ENCODE assay signal across 15 cellular contexts in the genomic region with DNA sequence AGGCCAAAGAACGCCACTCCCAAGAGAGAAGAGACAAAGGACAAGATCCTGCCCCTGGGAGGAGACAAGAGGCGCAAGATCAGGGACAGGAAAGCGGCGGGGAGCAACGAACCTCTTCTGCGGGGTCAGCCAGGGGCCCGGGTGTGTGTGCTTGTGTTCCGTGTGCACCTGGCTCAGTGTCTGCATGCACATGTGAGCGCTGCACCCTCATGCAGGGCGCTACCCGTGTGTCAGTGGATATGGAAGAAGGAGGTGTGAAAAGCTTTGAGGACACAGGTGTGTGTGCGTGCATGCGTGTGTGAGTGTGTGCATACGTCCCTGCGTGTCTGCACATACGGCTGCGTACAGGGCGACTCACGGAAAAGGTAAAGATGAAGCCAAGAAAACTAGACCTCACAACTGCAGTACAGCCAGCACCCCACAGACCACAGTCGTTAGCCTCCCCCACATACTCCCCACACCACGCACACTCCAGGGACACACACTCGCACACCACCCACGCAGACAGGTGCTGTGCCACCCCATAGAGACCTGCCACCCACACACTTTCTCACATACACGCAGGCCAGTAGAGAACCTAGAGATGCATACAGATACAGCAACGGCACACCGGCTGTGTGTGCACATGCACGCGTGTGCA. TPM values are rescaled to one million over a fixed set of nuclear protein-coding genes. Genes with fewer than 3 reads are reported as not detected.
A peak's percentile ranks its signal among the peaks of the same experiment; 100 is the strongest.
DNase-seq lines count a peak whose midpoint lies in the region; ATAC-seq, FAIRE-seq and TF ChIP-seq lines count a peak whose summit lies in the region.
"Had no signal": no experiment of that assay in that cellular context is flagged by ENCODE, and none has a peak within 500 bp of the region (broad histone marks: within the 10 kb centered on the region; RNA-seq: fewer than 3 reads in every experiment).

No MANE protein-coding gene starts in this region.

- H3K4me1 ChIP-seq in RWPE2 (ENCODE audit: insufficient read depth, poor library complexity, severe bottlenecking) (no peaks in the 10 kb centered on the region), spleen (peaks cover 0 to 16% (median 5%) of the 10 kb centered on the region in 6 donors)

- H3K27me3 ChIP-seq in RWPE2 (ENCODE audit: insufficient read depth, poor library complexity, severe bottlenecking) (no peaks in the 10 kb centered on the region), dorsolateral prefrontal cortex (peaks cover 0 to 14% (median 0%) of the 10 kb centered on the region in 45 donors), spleen (replicated peaks in 1 of 7) (peaks cover 0 to 42% (median 0%) of the 10 kb centered on the region in 7 donors)

- H3K4me1 Mint-ChIP-seq in activated CD4-positive, alpha-beta T cell treated with anti-CD3 and anti-CD28 coated beads, Interleukin-2, amount 10 ng/mL, durations not matched to agents 24 days and 14 days: peaks cover 10% of the 10 kb centered on the region

- intact Hi-C loops in activated CD4-positive, alpha-beta T cell treated with anti-CD3 and anti-CD28 coated beads, Interleukin-2, amount 10 ng/mL, durations not matched to agents 24 days and 14 days (cut with micrococcal nuclease): loop anchor here (1.0 kb wide), 1 partner anchor 10 kb away; no protein-coding TSS in a partner anchor
- intact Hi-C loops in dorsolateral prefrontal cortex (cut with DNase I): loop anchor here in 1 of 2 donors (5.0 kb wide), 1 partner anchor 65 kb away; no protein-coding TSS in a partner anchor
- intact Hi-C loops in spleen (cut with DNase I; ENCODE audit: low total_unique reads): no loop called here

- no peak overlapping the region for H3K4me3 ChIP-seq in RWPE2 (ENCODE audit: severe bottlenecking)
- H3K4me3 ChIP-seq in dorsolateral prefrontal cortex: peak overlapping the region in 52 of 59 donors; percentile 15 to 57 (median 41)
- peak overlapping the region in 6 of 8 donors; percentile 3 to 59 (median 16) for H3K4me3 ChIP-seq in spleen
- H3K4me3 ChIP-seq: left lung had no signal

- H3K4me3 Mint-ChIP-seq in activated CD4-positive, alpha-beta T cell treated with anti-CD3 and anti-CD28 coated beads, Interleukin-2, amount 10 ng/mL, durations not matched to agents 24 days and 14 days: peak overlapping the region; percentile 85

- H3K9me3 Mint-ChIP-seq in activated CD4-positive, alpha-beta T cell treated with anti-CD3 and anti-CD28 coated beads, Interleukin-2, amount 10 ng/mL, durations not matched to agents 24 days and 14 days: no peaks in the 10 kb centered on the region

- no peak for DNase-seq in activated CD4-positive, alpha-beta T cell treated with anti-CD3 and anti-CD28 coated beads, Interleukin-2, amount 10 ng/mL, durations not matched to agents 24 days and 14 days
- no peak for DNase-seq in activated CD4-positive, alpha-beta T cell treated with anti-CD3 and anti-CD28 coated beads for 4 hours
- DNase-seq in RWPE2 (ENCODE audit: low spot score) (no peak), dorsolateral prefrontal cortex (no peak), spleen (no peak), NCI-H2196 (lab: John Stamatoyannopoulos, UW; ENCODE audit: unreplicated experiment) (no peak), H54 (ENCODE audit: insufficient read length, low spot score) (no peak)
- DNase-seq in stimulated activated naive CD4-positive, alpha-beta T cell treated with Interleukin-2 at 50 U/mL for 16 hours (lab: John Stamatoyannopoulos, UW): no peak
- DNase-seq: ACHN, NCI-H1105, NCI-H510A treated with DMSO at 0.1 percent for 48 hours, T1000 had no signal

- H3K27me3 Mint-ChIP-seq in activated CD4-positive, alpha-beta T cell treated with anti-CD3 and anti-CD28 coated beads, Interleukin-2, amount 10 ng/mL, durations not matched to agents 24 days and 14 days: peaks cover 37% of the 10 kb centered on the region

- H3K36me3 Mint-ChIP-seq in activated CD4-positive, alpha-beta T cell treated with anti-CD3 and anti-CD28 coated beads, Interleukin-2, amount 10 ng/mL, durations not matched to agents 24 days and 14 days (ENCODE audit: low read depth): no peaks in the 10 kb centered on the region

- ATAC-seq in RWPE2 (ENCODE audit: low read depth): no peak
- ATAC-seq: left lung had no signal

- peak overlapping the region; percentile 88 for H3K27ac Mint-ChIP-seq in activated CD4-positive, alpha-beta T cell treated with anti-CD3 and anti-CD28 coated beads, Interleukin-2, amount 10 ng/mL, durations not matched to agents 24 days and 14 days

- TF ChIP-seq CTCF in RWPE2 (IDR thresholded peaks at IDR 0.05; ENCODE audit: poor library complexity, severe bottlenecking) (peak; percentile 26), dorsolateral prefrontal cortex (IDR thresholded peaks at IDR 0.05 in 54 of 56, conservative IDR thresholded peaks at IDR 0.05 in 2 of 56; ENCODE audit: low read depth in 1 of 56, partially characterized antibody in 56 of 56) (peak in 4 of 56 donors; percentile 2 to 26 (median 7)), spleen (IDR thresholded peaks at IDR 0.05 in 8 of 11, conservative IDR thresholded peaks at IDR 0.05 in 3 of 11) (no peak)

- TF ChIP-seq POLR2A in spleen (IDR thresholded peaks at IDR 0.05) (no peak), H54 (IDR thresholded peaks at IDR 0.05; ENCODE audit: low read depth, low read length) (no peak)

- FAIRE-seq in H54 (lab: Jason Lieb, UNC): no peak
- FAIRE-seq: urothelium cell line had no signal

- H3K36me3 ChIP-seq in RWPE2 (ENCODE audit: low read depth): no peaks in the 10 kb centered on the region
- H3K36me3 ChIP-seq in spleen: no peaks in the 10 kb centered on the region
- H3K36me3 ChIP-seq: left lung, neutrophil had no signal

- H3K27ac ChIP-seq in RWPE2 (ENCODE audit: poor library complexity, severe bottlenecking) (no peak overlapping the region), dorsolateral prefrontal cortex (peak overlapping the region in 21 of 59 donors; percentile 2 to 54 (median 29)), spleen (no peak overlapping the region)
- H3K27ac ChIP-seq: left lung, neutrophil had no signal

- 70 to 79% (median 75%) methylated on average over 26 to 28 of the region's 28 CpGs for WGBS in spleen, 5 donors

- H3K9me3 ChIP-seq in RWPE2 (ENCODE audit: severe bottlenecking) (no peaks in the 10 kb centered on the region), spleen (no peaks in the 10 kb centered on the region)
- H3K9me3 ChIP-seq: left lung, neutrophil had no signal

RNA-seq across cellular contexts. Expression of a gene that starts 11.0 kb away (rescaled TPM):
- total RNA-seq in activated CD4-positive, alpha-beta T cell treated with anti-CD3 and anti-CD28 coated beads, Interleukin-2, amount 10 ng/mL, durations not matched to agents 24 days and 14 days: 90.5 and 91.8 TPM in 2 replicates
- total RNA-seq in dorsolateral prefrontal cortex: 100 to 1,000 TPM in 25 of 120 experiments, 10 to 100 TPM in 95; 29.3 to 315 (median 85.3) TPM
- 10 to 100 TPM in 1 of 7 donors, 1 to 10 TPM in 6; 2.4 to 11.2 (median 6.6) TPM for total RNA-seq in spleen
- polyA plus RNA-seq in spleen: 1 to 10 TPM in 2 of 3 donors, under 1 TPM in 1; 0.50 to 2.6 (median 1.6) TPM
